ENCODE assay signal across 13 cellular contexts in the genomic region with DNA sequence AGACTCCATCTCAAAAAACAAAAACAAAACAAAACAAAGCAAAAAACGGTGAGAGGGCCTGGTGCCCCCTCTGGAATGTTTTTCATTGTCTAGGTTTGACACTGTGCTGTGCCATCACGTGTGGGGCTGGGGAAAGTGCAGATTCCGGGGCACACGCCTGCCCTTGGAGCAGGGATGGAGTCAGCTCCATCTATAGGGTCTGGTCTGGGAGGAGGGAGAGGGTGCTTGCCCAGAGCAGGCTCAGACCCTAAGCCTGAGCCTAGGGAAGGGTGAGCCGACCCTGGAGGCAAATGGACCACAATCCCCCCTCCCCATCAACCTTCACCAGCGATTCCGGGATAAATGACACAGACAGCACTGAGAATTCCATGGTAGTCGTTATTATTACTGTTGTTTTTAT. TPM values are rescaled to one million over a fixed set of nuclear protein-coding genes. Genes with fewer than 3 reads are reported as not detected.
DNase-seq lines count a peak whose midpoint lies in the region; ATAC-seq and TF ChIP-seq lines count a peak whose summit lies in the region.
"Had no signal": no experiment of that assay in that cellular context is flagged by ENCODE, and none has a peak within 500 bp of the region (broad histone marks: within the 10 kb centered on the region; RNA-seq: fewer than 3 reads in every experiment).

No MANE protein-coding gene starts in this region.

- ATAC-seq in GM21381 (IDR thresholded peaks at IDR 0.05; ENCODE audit: unreplicated experiment) (peak; percentile 11), activated B cell treated with CpG ODN at 0.5 μM for 24 hours (ENCODE audit: low read depth) (peak; percentile 7), memory B cell (ENCODE audit: low read depth) (peak; percentile 1), GM18868 (IDR thresholded peaks at IDR 0.05; ENCODE audit: unreplicated experiment) (no peak)

- POLR2A ChIA-PET in activated B cell treated with CpG ODN at 0.5 μM for 24 hours (lab: Charles Lee), result interaction anchor here (0.7 kb wide), 3 partner anchors 28 to 1813 kb away, joined by 3 to 6 read pairs (median 5); partner anchors contain the start of genes PSENEN, U2AF1L4 and ZNF793

- peaks cover 4% of the 10 kb centered on the region for H3K27me3 Mint-ChIP-seq in activated B cell treated with CpG ODN at 0.5 μM for 24 hours
- no peaks in the 10 kb centered on the region for H3K27me3 Mint-ChIP-seq in memory B cell

- H3K9me3 Mint-ChIP-seq in activated B cell treated with CpG ODN at 0.5 μM for 24 hours (no peaks in the 10 kb centered on the region), memory B cell (no peaks in the 10 kb centered on the region)

- H3K4me1 Mint-ChIP-seq in activated B cell treated with CpG ODN at 0.5 μM for 24 hours (peaks cover 3% of the 10 kb centered on the region), memory B cell (peaks cover 3% of the 10 kb centered on the region)

- no peak overlapping the region for H3K4me3 Mint-ChIP-seq in activated B cell treated with CpG ODN at 0.5 μM for 24 hours
- H3K4me3 Mint-ChIP-seq in memory B cell, result no peak overlapping the region

- intact Hi-C loops in activated B cell treated with CpG ODN at 0.5 μM for 24 hours (cut with micrococcal nuclease), result loop anchor here (1.0 to 5.0 kb wide), 6 partner anchors 24 to 238 kb away; partner anchors contain the start of genes ARHGAP33 and LIN37

- peak; percentile 26 for TF ChIP-seq CTCF in GM10266 (IDR thresholded peaks at IDR 0.05; ENCODE audit: control insufficient read depth, insufficient read depth, low read depth, missing control alignments)
- no peak for TF ChIP-seq CTCF in activated B cell treated with CpG ODN at 0.5 μM for 24 hours (IDR thresholded peaks at IDR 0.05)

- no peak overlapping the region for H3K27ac Mint-ChIP-seq in activated B cell treated with CpG ODN at 0.5 μM for 24 hours
- no peak overlapping the region for H3K27ac Mint-ChIP-seq in memory B cell

- CTCF ChIA-PET in activated B cell treated with CpG ODN at 0.5 μM for 24 hours (lab: Charles Lee), result interaction anchor here (1.2 to 1.6 kb wide), 4 partner anchors 21 to 189 kb away, joined by 4 to 6 read pairs (median 5); no protein-coding TSS in a partner anchor

- H3K36me3 Mint-ChIP-seq in activated B cell treated with CpG ODN at 0.5 μM for 24 hours (ENCODE audit: low read depth) (no peaks in the 10 kb centered on the region), memory B cell (no peaks in the 10 kb centered on the region)

- DNase-seq in GM10266 (ENCODE audit: extremely low spot score) (no peak), activated B cell treated with CpG ODN at 0.5 μM for 24 hours (no peak), memory B cell (ENCODE audit: low spot score in 2 of 2) (no peak), LoVo (ENCODE audit: low spot score) (no peak), NCI-H1048 (lab: John Stamatoyannopoulos, UW) (no peak), mesenteric fat pad (ENCODE audit: low spot score) (no peak)
- DNase-seq: cortex of kidney had no signal

RNA-seq across cellular contexts. Expression of gene ZBTB32, which starts 10.9 kb away (rescaled TPM):
- total RNA-seq in activated B cell treated with CpG ODN at 0.5 μM for 24 hours, result 16.4 and 21.4 TPM in 2 replicates
- not detected for total RNA-seq in mesenteric fat pad
- total RNA-seq: foreskin keratinocyte, liver, posterior vena cava, thyroid gland had no signal

RNA-seq across cellular contexts. Expression of gene KMT2B, which starts 24.4 kb away (rescaled TPM):
- 65.6 and 65.8 TPM in 2 replicates for total RNA-seq in activated B cell treated with CpG ODN at 0.5 μM for 24 hours
- 33.5 TPM for total RNA-seq in mesenteric fat pad

RNA-seq across cellular contexts. Expression of gene UPK1A, which starts 27.1 kb away (rescaled TPM):
- not detected in 2 replicates for total RNA-seq in activated B cell treated with CpG ODN at 0.5 μM for 24 hours
- 0.45 TPM for total RNA-seq in mesenteric fat pad
- total RNA-seq: foreskin keratinocyte, thyroid gland had no signal

RNA-seq across cellular contexts. Expression of gene COX6B1, which starts 45.3 kb away (rescaled TPM):
- total RNA-seq in activated B cell treated with CpG ODN at 0.5 μM for 24 hours, result 334 and 401 TPM in 2 replicates
- 362 TPM for total RNA-seq in mesenteric fat pad

RNA-seq across cellular contexts. Expression of gene IGFLR1, which starts 48.8 kb away (rescaled TPM):
- total RNA-seq in activated B cell treated with CpG ODN at 0.5 μM for 24 hours, result 130 and 133 TPM in 2 replicates
- 10.8 TPM for total RNA-seq in mesenteric fat pad

Comparison
In these comparisons a context has a peak if more than half of its experiments do, and no peak if none do; other contexts are left out.
1. RNA of gene ZBTB32, which starts 10.9 kb away (total RNA-seq): 16.4 to 21.4 TPM in activated B cell treated with CpG ODN at 0.5 μM for 24 hours; not detected in mesenteric fat pad (single experiment); every median in the first group is over 10 times any median in the second.